ENCODE assay signal across 8 cellular contexts in genomic region chr20:45362804-45363610, GRCh38.
DNase-seq lines count a peak whose midpoint lies in the region; ATAC-seq and TF ChIP-seq lines count a peak whose summit lies in the region.

SYS1 (plus strand) TSS chr20:45363156; CDS start chr20:45363532, 376 bp downstream.

- peak within 1 kb of the TSS; percentile 98 for H3K4me3 Mint-ChIP-seq in nephron progenitor cell
- H3K4me3 Mint-ChIP-seq in stimulated activated naive CD8-positive, alpha-beta T cell treated with anti-CD3 and anti-CD28 coated beads, Interleukin-15, amount 100 ng/mL, for 72 hours = peak within 1 kb of the TSS; percentile 99

- H3K4me3 ChIP-seq in MM.1S (ENCODE audit: low read length) = peak within 1 kb of the TSS; percentile 95

- peaks cover 47% of the 10 kb centered on the region for H3K4me1 Mint-ChIP-seq in nephron progenitor cell
- H3K4me1 Mint-ChIP-seq in stimulated activated naive CD8-positive, alpha-beta T cell treated with anti-CD3 and anti-CD28 coated beads, Interleukin-15, amount 100 ng/mL, for 72 hours = peaks cover 73% of the 10 kb centered on the region

- TF ChIP-seq CTCF in MM.1S (IDR thresholded peaks at IDR 0.05; ENCODE audit: low read length) (peak; percentile 88), nephron progenitor cell (IDR thresholded peaks at IDR 0.05) (peak; percentile 83)

- peak within 1 kb of the TSS; percentile 86; the same call in 1 of the 2 replicates for H3K27ac ChIP-seq in MM.1S (ENCODE audit: low read length)

- H3K36me3 Mint-ChIP-seq in nephron progenitor cell (ENCODE audit: low read depth) = peaks cover 13% of the 10 kb centered on the region

- peaks cover 18% of the 10 kb centered on the region for H3F3A ChIP-seq in MM.1S (ENCODE audit: insufficient read depth, low read length)

- no peaks in the 10 kb centered on the region for H4K20me1 ChIP-seq in MM.1S (ENCODE audit: insufficient read depth, low read length)

- H2AFZ ChIP-seq in MM.1S (ENCODE audit: low read length) = peak within 1 kb of the TSS; percentile 92

- H3K9me3 ChIP-seq in MM.1S (replicated peaks; ENCODE audit: insufficient read depth, low read length) = no peaks in the 10 kb centered on the region

- H3K9me2 ChIP-seq in MM.1S (replicated peaks; ENCODE audit: insufficient read depth, low read length) = no peaks in the 10 kb centered on the region

- peaks cover 19% of the 10 kb centered on the region for H3K4me1 ChIP-seq in MM.1S (ENCODE audit: low read length)

- no peaks in the 10 kb centered on the region for H3K27me3 ChIP-seq in MM.1S (replicated peaks; ENCODE audit: insufficient read depth, low read length)

- peak within 1 kb of the TSS; percentile 87 for H3K9ac ChIP-seq in MM.1S (ENCODE audit: low read length)

- ATAC-seq in stimulated activated naive CD8-positive, alpha-beta T cell treated with anti-CD3 and anti-CD28 coated beads, Interleukin-15, amount 100 ng/mL, for 72 hours = peak; percentile 92

- peaks cover 39% of the 10 kb centered on the region for H3K79me2 ChIP-seq in MM.1S (ENCODE audit: low read length)

- no peaks in the 10 kb centered on the region for H3K36me3 ChIP-seq in MM.1S (replicated peaks; ENCODE audit: insufficient read depth, low read length)

- no peaks in the 10 kb centered on the region for H3K27me3 Mint-ChIP-seq in nephron progenitor cell (ENCODE audit: low read depth, poor library complexity)
- H3K27me3 Mint-ChIP-seq in stimulated activated naive CD8-positive, alpha-beta T cell treated with anti-CD3 and anti-CD28 coated beads, Interleukin-15, amount 100 ng/mL, for 72 hours = no peaks in the 10 kb centered on the region

- peak within 1 kb of the TSS; percentile 100 for H3K27ac Mint-ChIP-seq in nephron progenitor cell
- peak within 1 kb of the TSS; percentile 98 for H3K27ac Mint-ChIP-seq in stimulated activated naive CD8-positive, alpha-beta T cell treated with anti-CD3 and anti-CD28 coated beads, Interleukin-15, amount 100 ng/mL, for 72 hours

- H3K4me2 ChIP-seq in MM.1S (ENCODE audit: low read depth, low read length) = peak within 1 kb of the TSS; percentile 97

- DNase-seq in GF-D8 (lab: John Stamatoyannopoulos, UW) (peak; percentile 97), HCEC 1CT (peak; percentile 98), MM.1S (peak; percentile 98), SIG-M5 (lab: John Stamatoyannopoulos, UW) (peak; percentile 95), activated gamma-delta T cell (lab: John Stamatoyannopoulos, UW) (peak; percentile 92), fibroblast of the conjunctiva (ENCODE audit: low read depth) (peak; percentile 98), nephron progenitor cell (peak; percentile 100)
- DNase-seq in stimulated activated naive CD8-positive, alpha-beta T cell treated with anti-CD3 and anti-CD28 coated beads, Interleukin-15, amount 100 ng/mL, for 72 hours = peak; percentile 98 to 99

- no peaks in the 10 kb centered on the region for H3K9me3 Mint-ChIP-seq in nephron progenitor cell
- no peaks in the 10 kb centered on the region for H3K9me3 Mint-ChIP-seq in stimulated activated naive CD8-positive, alpha-beta T cell treated with anti-CD3 and anti-CD28 coated beads, Interleukin-15, amount 100 ng/mL, for 72 hours

Comparison
In these comparisons a context has a peak if more than half of its experiments do, and no peak if none do; other contexts are left out.
1. Peak in every context shown above with its lines: DNase-seq, ATAC-seq, H3K4me3 ChIP-seq and H3K27ac ChIP-seq.